In genomic region chr22:41998361-41999261, GRCh38 we compare ENCODE assay signal across 7 cellular contexts. TPM values are rescaled to one million over a fixed set of nuclear protein-coding genes. Genes with fewer than 3 reads are reported as not detected.
DNase-seq lines count a peak whose midpoint lies in the region; ATAC-seq, FAIRE-seq and TF ChIP-seq lines count a peak whose summit lies in the region.

WBP2NL (plus strand) TSS chr22:41998788; CDS start chr22:41998819, 31 bp downstream.

- H3K4me1 ChIP-seq in astrocyte (ENCODE audit: insufficient read depth, low read length) = no peaks in the 10 kb centered on the region
- peaks cover 4 to 19% (median 10%) of the 10 kb centered on the region in 6 donors for H3K4me1 ChIP-seq in spleen

- H3K4me2 ChIP-seq in astrocyte (ENCODE audit: low read length) = peak within 1 kb of the TSS; percentile 84

- H3K27me3 ChIP-seq in astrocyte (ENCODE audit: insufficient read depth, low read length) = no peaks in the 10 kb centered on the region
- H3K27me3 ChIP-seq in spleen (replicated peaks in 1 of 7) = peaks cover 0 to 8% (median 0%) of the 10 kb centered on the region in 7 donors

- TF ChIP-seq CTCF in astrocyte (IDR thresholded peaks at IDR 0.05; ENCODE audit: insufficient read depth, low read depth, low read length) = no peak
- no peak for TF ChIP-seq CTCF in spleen (IDR thresholded peaks at IDR 0.05 in 8 of 11, conservative IDR thresholded peaks at IDR 0.05 in 3 of 11)
- TF ChIP-seq CTCF in osteocyte (IDR thresholded peaks at IDR 0.05) = no peak

- H3K36me3 ChIP-seq in astrocyte (ENCODE audit: insufficient read depth, low read length) (no peaks in the 10 kb centered on the region), spleen (peaks cover 0 to 9% (median 0%) of the 10 kb centered on the region in 6 donors)

- no peak for FAIRE-seq in astrocyte (lab: Jason Lieb, UNC)

- H3K27ac ChIP-seq in astrocyte (ENCODE audit: low read depth, low read length) (no peak within 1 kb of the TSS), spleen (peak within 1 kb of the TSS in 7 of 8 donors; percentile 20 to 80 (median 61))

- H3K9me3 Mint-ChIP-seq in astrocyte (ENCODE audit: unreplicated experiment) (peaks cover 2% of the 10 kb centered on the region), osteocyte (ENCODE audit: unreplicated experiment) (no peaks in the 10 kb centered on the region)

- H3K27ac Mint-ChIP-seq in T-helper 17 cell = peak within 1 kb of the TSS; percentile 1
- no peak within 1 kb of the TSS for H3K27ac Mint-ChIP-seq in astrocyte (ENCODE audit: unreplicated experiment)
- H3K27ac Mint-ChIP-seq in osteocyte (ENCODE audit: unreplicated experiment) = no peak within 1 kb of the TSS

- H3K27me3 Mint-ChIP-seq in T-helper 17 cell (no peaks in the 10 kb centered on the region), astrocyte (ENCODE audit: low read depth, unreplicated experiment) (peaks cover 25% of the 10 kb centered on the region), osteocyte (ENCODE audit: unreplicated experiment) (peaks cover 53% of the 10 kb centered on the region)

- peak within 1 kb of the TSS; percentile 98 for H2AFZ ChIP-seq in astrocyte (ENCODE audit: low read depth, low read length)

- H3K4me3 Mint-ChIP-seq in T-helper 17 cell = peak within 1 kb of the TSS; percentile 71
- no peak within 1 kb of the TSS for H3K4me3 Mint-ChIP-seq in astrocyte (ENCODE audit: unreplicated experiment)
- H3K4me3 Mint-ChIP-seq in osteocyte (ENCODE audit: unreplicated experiment) = no peak within 1 kb of the TSS

- peaks cover 9% of the 10 kb centered on the region for H3K4me1 Mint-ChIP-seq in T-helper 17 cell
- peaks cover 4% of the 10 kb centered on the region for H3K4me1 Mint-ChIP-seq in astrocyte (ENCODE audit: low read depth, unreplicated experiment)
- no peaks in the 10 kb centered on the region for H3K4me1 Mint-ChIP-seq in osteocyte (ENCODE audit: unreplicated experiment)

- peak within 1 kb of the TSS; percentile 64 for H3K4me3 ChIP-seq in astrocyte (ENCODE audit: insufficient read depth, low read depth, low read length)
- H3K4me3 ChIP-seq in spleen = peak within 1 kb of the TSS; percentile 30 to 83 (median 53)

- peak within 1 kb of the TSS; percentile 68 for H3K9ac ChIP-seq in astrocyte (ENCODE audit: low read length)

- 29 to 40% (median 32%) methylated on average over 54 to 71 of the region's 71 CpGs for WGBS in spleen, 5 donors

- intact Hi-C loops in spleen (cut with DNase I; ENCODE audit: low total_unique reads) = no loop called here

- DNase-seq in HK-2 (ENCODE audit: unreplicated experiment) = peak; percentile 85
- peak; percentile 80 to 84 (median 82) for DNase-seq in T-helper 17 cell
- DNase-seq in astrocyte (ENCODE audit: low read depth) = peak; percentile 62
- DNase-seq in hippocampal formation (lab: John Stamatoyannopoulos, UW) = peak; percentile 74 to 78
- peak; percentile 96 for DNase-seq in spleen
- DNase-seq in osteocyte (ENCODE audit: extremely low spot score, unreplicated experiment) = no peak

- H3K36me3 Mint-ChIP-seq in T-helper 17 cell (ENCODE audit: low read depth) (peaks cover under 1% of the 10 kb centered on the region), astrocyte (ENCODE audit: low read depth, unreplicated experiment) (no peaks in the 10 kb centered on the region), osteocyte (ENCODE audit: unreplicated experiment) (no peaks in the 10 kb centered on the region)

- TF ChIP-seq POLR2A in GM19193 (IDR thresholded peaks at IDR 0.05; ENCODE audit: extremely low read depth, insufficient read depth, insufficient read length) (peak; percentile 77), spleen (IDR thresholded peaks at IDR 0.05) (peak in 2 of 3 donors; percentile 20 to 43)

- peak; percentile 98 for ATAC-seq in T-helper 17 cell

- H4K20me1 ChIP-seq in astrocyte (ENCODE audit: insufficient read depth, low read length) = no peaks in the 10 kb centered on the region

- H3K9me3 ChIP-seq in T-helper 17 cell (ENCODE audit: control insufficient read depth, low read length, poor library complexity, severe bottlenecking) (no peaks in the 10 kb centered on the region), astrocyte (ENCODE audit: insufficient read depth, low read depth, low read length) (no peaks in the 10 kb centered on the region), spleen (peaks cover 0 to 21% (median 0%) of the 10 kb centered on the region in 8 donors)

- H3K79me2 ChIP-seq in astrocyte (ENCODE audit: insufficient read depth, low read length) = no peaks in the 10 kb centered on the region

RNA-seq across cellular contexts. Expression of gene WBP2NL, which starts in this region (rescaled TPM):
- total RNA-seq in T-helper 17 cell (1 to 10 TPM in 1 of 2 donors, under 1 TPM in 1; 0.91 to 1.7 TPM), astrocyte (not detected in 2 replicates), spleen (1 to 10 TPM; 1.6 to 5.0 (median 2.5) TPM), osteocyte (not detected in 2 replicates)
- polyA plus RNA-seq in spleen = 1 to 10 TPM; 1.2 to 1.5 (median 1.3) TPM

Comparison
In these comparisons a context has a peak if more than half of its experiments do, and no peak if none do; other contexts are left out.
1. Peak in DNase-seq, H3K4me3 ChIP-seq, H3K9ac ChIP-seq and H3K4me2 ChIP-seq in astrocyte; RNA of the gene not detected or under 1 TPM.